In the genomic region with DNA sequence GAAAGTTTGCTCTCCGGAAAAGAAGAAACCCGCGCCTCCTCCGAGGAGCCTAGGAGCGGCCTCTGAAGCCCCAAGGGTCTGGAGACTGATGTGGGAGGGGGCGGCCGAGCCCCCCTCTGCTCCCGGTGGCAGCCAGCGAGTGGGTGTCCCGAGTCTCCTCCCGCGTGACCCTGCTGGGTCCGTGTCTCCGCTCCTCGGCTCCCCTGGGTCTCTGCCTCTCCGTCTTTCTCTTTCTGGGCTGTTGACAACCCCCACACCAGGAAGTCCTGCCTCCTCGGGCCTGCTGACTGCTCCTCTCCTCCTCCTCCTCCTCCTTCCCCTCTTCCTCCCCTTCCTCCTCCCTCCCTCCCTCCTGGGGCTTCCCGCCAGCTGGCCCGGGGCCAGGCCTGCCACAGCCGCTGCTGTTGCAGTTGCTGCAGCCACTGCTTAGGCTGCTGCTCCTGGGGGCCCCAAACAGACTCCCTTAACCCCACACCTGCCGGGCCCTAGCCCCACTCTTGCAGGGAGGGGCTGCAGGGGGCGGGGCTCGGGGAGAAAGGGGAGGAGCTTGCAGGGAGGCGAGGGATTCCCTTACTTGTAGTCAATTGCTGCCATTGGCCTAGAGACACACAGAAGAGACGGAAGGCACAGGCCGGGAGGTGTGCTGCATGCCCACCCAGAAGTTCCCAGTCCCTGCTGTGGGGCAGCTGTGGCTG, we compare ENCODE assay signal across 1 cellular context.
A peak's percentile ranks its signal among the peaks of the same experiment; 100 is the strongest.
TF ChIP-seq lines count a peak whose summit lies in the region.

A gene (minus strand): TSS at position 249 of the 695 bp plus-strand sequence. CDS start 1,176 bp downstream, outside the sequence.

TF ChIP-seq in K562, 482 proteins besides CTCF, POLR2A, EP300 and RAD21 (continued from another document and continues in another):
- TF ChIP-seq, protein P1, sequence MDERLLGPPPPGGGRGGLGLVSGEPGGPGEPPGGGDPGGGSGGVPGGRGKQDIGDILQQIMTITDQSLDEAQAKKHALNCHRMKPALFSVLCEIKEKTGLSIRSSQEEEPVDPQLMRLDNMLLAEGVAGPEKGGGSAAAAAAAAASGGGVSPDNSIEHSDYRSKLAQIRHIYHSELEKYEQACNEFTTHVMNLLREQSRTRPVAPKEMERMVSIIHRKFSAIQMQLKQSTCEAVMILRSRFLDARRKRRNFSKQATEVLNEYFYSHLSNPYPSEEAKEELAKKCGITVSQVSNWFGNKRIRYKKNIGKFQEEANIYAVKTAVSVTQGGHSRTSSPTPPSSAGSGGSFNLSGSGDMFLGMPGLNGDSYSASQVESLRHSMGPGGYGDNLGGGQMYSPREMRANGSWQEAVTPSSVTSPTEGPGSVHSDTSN (CRISPR knock-in tag; IDR thresholded peaks at IDR 0.05; ENCODE audit: low read depth): no peak
- TF ChIP-seq, protein P1 (tag; conservative IDR thresholded peaks at IDR 0.05; ENCODE audit: low read depth): peak; percentile 63
- TF ChIP-seq, protein P2, sequence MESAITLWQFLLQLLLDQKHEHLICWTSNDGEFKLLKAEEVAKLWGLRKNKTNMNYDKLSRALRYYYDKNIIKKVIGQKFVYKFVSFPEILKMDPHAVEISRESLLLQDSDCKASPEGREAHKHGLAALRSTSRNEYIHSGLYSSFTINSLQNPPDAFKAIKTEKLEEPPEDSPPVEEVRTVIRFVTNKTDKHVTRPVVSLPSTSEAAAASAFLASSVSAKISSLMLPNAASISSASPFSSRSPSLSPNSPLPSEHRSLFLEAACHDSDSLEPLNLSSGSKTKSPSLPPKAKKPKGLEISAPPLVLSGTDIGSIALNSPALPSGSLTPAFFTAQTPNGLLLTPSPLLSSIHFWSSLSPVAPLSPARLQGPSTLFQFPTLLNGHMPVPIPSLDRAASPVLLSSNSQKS (CRISPR knock-in tag; IDR thresholded peaks at IDR 0.05): no peak
- TF ChIP-seq FOSL1 (tag; conservative IDR thresholded peaks at IDR 0.05): no peak
- TF ChIP-seq, protein P3, sequence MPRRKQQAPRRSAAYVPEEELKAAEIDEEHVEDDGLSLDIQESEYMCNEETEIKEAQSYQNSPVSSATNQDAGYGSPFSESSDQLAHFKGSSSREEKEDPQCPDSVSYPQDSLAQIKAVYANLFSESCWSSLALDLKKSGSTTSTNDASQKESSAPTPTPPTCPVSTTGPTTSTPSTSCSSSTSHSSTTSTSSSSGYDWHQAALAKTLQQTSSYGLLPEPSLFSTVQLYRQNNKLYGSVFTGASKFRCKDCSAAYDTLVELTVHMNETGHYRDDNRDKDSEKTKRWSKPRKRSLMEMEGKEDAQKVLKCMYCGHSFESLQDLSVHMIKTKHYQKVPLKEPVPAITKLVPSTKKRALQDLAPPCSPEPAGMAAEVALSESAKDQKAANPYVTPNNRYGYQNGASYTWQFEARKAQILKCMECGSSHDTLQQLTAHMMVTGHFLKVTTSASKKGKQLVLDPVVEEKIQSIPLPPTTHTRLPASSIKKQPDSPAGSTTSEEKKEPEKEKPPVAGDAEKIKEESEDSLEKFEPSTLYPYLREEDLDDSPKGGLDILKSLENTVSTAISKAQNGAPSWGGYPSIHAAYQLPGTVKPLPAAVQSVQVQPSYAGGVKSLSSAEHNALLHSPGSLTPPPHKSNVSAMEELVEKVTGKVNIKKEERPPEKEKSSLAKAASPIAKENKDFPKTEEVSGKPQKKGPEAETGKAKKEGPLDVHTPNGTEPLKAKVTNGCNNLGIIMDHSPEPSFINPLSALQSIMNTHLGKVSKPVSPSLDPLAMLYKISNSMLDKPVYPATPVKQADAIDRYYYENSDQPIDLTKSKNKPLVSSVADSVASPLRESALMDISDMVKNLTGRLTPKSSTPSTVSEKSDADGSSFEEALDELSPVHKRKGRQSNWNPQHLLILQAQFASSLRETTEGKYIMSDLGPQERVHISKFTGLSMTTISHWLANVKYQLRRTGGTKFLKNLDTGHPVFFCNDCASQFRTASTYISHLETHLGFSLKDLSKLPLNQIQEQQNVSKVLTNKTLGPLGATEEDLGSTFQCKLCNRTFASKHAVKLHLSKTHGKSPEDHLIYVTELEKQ (CRISPR knock-in tag; IDR thresholded peaks at IDR 0.05): no peak
- TF ChIP-seq DMBX1 (CRISPR knock-in tag; IDR thresholded peaks at IDR 0.05; ENCODE audit: borderline replicate concordance): no peak
- TF ChIP-seq SNIP1 (IDR thresholded peaks at IDR 0.05; ENCODE audit: low read depth): no peak
- no peak for TF ChIP-seq ZZZ3 (IDR thresholded peaks at IDR 0.05)
- TF ChIP-seq BRD9 (IDR thresholded peaks at IDR 0.05; ENCODE audit: low read depth, partially characterized antibody): no peak
- peak; percentile 62 for TF ChIP-seq SMAD4 (CRISPR knock-in tag; conservative IDR thresholded peaks at IDR 0.05)
- TF ChIP-seq, protein P4, sequence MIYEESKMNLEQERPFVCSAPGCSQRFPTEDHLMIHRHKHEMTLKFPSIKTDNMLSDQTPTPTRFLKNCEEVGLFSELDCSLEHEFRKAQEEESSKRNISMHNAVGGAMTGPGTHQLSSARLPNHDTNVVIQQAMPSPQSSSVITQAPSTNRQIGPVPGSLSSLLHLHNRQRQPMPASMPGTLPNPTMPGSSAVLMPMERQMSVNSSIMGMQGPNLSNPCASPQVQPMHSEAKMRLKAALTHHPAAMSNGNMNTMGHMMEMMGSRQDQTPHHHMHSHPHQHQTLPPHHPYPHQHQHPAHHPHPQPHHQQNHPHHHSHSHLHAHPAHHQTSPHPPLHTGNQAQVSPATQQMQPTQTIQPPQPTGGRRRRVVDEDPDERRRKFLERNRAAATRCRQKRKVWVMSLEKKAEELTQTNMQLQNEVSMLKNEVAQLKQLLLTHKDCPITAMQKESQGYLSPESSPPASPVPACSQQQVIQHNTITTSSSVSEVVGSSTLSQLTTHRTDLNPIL (CRISPR knock-in tag; IDR thresholded peaks at IDR 0.05): no peak
- TF ChIP-seq PCBP2 (IDR thresholded peaks at IDR 0.05; ENCODE audit: low read depth, low read length, poor library complexity, severe bottlenecking): no peak
- no peak for TF ChIP-seq SMARCB1 (IDR thresholded peaks at IDR 0.05; ENCODE audit: insufficient read length, low read depth)
- TF ChIP-seq, protein P5, sequence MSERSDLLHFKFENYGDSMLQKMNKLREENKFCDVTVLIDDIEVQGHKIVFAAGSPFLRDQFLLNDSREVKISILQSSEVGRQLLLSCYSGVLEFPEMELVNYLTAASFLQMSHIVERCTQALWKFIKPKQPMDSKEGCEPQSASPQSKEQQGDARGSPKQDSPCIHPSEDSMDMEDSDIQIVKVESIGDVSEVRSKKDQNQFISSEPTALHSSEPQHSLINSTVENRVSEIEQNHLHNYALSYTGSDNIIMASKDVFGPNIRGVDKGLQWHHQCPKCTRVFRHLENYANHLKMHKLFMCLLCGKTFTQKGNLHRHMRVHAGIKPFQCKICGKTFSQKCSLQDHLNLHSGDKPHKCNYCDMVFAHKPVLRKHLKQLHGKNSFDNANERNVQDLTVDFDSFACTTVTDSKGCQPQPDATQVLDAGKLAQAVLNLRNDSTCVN (CRISPR knock-in tag; IDR thresholded peaks at IDR 0.05): no peak
- no peak for TF ChIP-seq KAT8 (IDR thresholded peaks at IDR 0.05; ENCODE audit: low read depth)
- peak; percentile 45 for TF ChIP-seq HNRNPK (IDR thresholded peaks at IDR 0.05; ENCODE audit: low read depth, low read length, poor library complexity, severe bottlenecking)
- TF ChIP-seq, protein P6, sequence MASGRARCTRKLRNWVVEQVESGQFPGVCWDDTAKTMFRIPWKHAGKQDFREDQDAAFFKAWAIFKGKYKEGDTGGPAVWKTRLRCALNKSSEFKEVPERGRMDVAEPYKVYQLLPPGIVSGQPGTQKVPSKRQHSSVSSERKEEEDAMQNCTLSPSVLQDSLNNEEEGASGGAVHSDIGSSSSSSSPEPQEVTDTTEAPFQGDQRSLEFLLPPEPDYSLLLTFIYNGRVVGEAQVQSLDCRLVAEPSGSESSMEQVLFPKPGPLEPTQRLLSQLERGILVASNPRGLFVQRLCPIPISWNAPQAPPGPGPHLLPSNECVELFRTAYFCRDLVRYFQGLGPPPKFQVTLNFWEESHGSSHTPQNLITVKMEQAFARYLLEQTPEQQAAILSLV (tag; IDR thresholded peaks at IDR 0.05): no peak
- TF ChIP-seq SNRNP70 (optimal IDR thresholded peaks at IDR 0.05; ENCODE audit: low read depth, low read length): no peak
- TF ChIP-seq, protein P7, sequence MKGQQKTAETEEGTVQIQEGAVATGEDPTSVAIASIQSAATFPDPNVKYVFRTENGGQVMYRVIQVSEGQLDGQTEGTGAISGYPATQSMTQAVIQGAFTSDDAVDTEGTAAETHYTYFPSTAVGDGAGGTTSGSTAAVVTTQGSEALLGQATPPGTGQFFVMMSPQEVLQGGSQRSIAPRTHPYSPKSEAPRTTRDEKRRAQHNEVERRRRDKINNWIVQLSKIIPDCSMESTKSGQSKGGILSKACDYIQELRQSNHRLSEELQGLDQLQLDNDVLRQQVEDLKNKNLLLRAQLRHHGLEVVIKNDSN (CRISPR knock-in tag; IDR thresholded peaks at IDR 0.05): no peak
- TF ChIP-seq MCM3 (IDR thresholded peaks at IDR 0.05): no peak
- no peak for TF ChIP-seq MCM7 (IDR thresholded peaks at IDR 0.05)
- TF ChIP-seq ETV5 (CRISPR knock-in tag; IDR thresholded peaks at IDR 0.05; ENCODE audit: low read depth): peak; percentile 62; the same call in 1 of the 2 replicates
- no peak for TF ChIP-seq RBM14 (IDR thresholded peaks at IDR 0.05; ENCODE audit: borderline replicate concordance, insufficient read depth, low read depth, low read length)
- TF ChIP-seq, protein P8, sequence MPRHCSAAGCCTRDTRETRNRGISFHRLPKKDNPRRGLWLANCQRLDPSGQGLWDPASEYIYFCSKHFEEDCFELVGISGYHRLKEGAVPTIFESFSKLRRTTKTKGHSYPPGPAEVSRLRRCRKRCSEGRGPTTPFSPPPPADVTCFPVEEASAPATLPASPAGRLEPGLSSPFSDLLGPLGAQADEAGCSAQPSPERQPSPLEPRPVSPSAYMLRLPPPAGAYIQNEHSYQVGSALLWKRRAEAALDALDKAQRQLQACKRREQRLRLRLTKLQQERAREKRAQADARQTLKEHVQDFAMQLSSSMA (CRISPR knock-in tag; IDR thresholded peaks at IDR 0.05): no peak
- peak; percentile 74 for TF ChIP-seq MYC (IDR thresholded peaks at IDR 0.05; ENCODE audit: low read depth, low read length)
- TF ChIP-seq MYC (CRISPR knock-in tag; IDR thresholded peaks at IDR 0.05; ENCODE audit: borderline replicate concordance, low read depth): no peak
- no peak for TF ChIP-seq ZNF184 (CRISPR knock-in tag; IDR thresholded peaks at IDR 0.05)
- no peak for TF ChIP-seq NR3C1 (CRISPR knock-in tag; IDR thresholded peaks at IDR 0.05)
- TF ChIP-seq MYNN (IDR thresholded peaks at IDR 0.05): peak; percentile 66; the same call in 1 of the 2 replicates
- no peak for TF ChIP-seq MYNN (CRISPR knock-in tag; IDR thresholded peaks at IDR 0.05)
- TF ChIP-seq, protein P9, sequence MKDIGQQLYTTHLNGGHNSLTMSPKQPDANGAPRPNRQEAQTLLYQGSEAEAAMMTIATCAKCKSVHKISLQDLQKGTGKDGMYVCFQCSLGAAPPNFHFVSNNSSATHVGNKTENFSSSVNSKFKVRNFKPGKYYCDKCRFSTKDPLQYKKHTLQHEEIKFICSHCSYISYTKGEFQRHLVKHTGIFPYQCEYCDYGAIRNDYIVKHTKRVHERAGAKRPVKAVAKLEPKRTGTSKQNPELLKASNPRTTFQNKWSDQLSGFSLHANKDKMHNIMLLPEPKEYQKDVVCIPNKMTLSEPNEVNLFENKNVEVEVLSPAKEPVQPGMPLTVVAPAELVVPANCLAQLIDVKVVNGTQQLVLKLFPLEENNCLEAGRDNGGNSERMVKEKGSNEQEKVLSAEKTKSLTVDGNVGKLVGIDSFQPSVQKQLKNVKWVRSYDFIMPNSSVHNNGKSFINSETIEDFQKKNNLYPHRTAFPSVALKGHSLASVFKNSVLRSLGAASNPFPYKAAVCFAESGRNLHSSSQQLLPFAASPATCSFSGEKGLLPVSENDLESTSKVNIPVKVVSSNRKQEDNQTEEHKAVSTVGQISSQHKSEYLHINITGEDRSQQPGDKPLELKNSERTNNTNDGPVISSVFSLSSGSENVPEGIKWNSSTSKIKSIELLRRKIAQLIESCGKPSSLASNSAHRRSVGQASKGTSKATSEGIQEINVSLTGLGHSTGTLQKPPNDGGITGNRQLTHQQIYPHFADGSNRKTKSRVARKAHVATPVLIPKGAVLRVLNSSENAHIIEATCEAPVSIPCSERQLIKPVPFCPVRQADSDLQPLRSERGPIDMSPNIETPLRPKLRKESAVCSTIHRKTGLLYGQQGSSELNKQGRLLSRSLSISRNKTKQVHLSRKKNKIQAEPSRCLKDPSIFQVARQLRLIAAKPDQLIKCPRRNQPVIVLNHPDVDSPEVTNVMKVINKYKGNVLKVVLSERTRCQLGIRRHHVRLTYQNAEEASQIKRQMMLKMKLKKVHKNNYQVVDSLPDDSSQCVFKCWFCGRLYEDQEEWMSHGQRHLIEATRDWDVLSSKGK (CRISPR knock-in tag; IDR thresholded peaks at IDR 0.05): no peak
- TF ChIP-seq SRSF1 (IDR thresholded peaks at IDR 0.05; ENCODE audit: low read depth, low read length): no peak
- no peak for TF ChIP-seq FOXA1 (IDR thresholded peaks at IDR 0.05; ENCODE audit: borderline replicate concordance)
- TF ChIP-seq, protein P10, sequence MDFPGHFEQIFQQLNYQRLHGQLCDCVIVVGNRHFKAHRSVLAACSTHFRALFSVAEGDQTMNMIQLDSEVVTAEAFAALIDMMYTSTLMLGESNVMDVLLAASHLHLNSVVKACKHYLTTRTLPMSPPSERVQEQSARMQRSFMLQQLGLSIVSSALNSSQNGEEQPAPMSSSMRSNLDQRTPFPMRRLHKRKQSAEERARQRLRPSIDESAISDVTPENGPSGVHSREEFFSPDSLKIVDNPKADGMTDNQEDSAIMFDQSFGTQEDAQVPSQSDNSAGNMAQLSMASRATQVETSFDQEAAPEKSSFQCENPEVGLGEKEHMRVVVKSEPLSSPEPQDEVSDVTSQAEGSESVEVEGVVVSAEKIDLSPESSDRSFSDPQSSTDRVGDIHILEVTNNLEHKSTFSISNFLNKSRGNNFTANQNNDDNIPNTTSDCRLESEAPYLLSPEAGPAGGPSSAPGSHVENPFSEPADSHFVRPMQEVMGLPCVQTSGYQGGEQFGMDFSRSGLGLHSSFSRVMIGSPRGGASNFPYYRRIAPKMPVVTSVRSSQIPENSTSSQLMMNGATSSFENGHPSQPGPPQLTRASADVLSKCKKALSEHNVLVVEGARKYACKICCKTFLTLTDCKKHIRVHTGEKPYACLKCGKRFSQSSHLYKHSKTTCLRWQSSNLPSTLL (IDR thresholded peaks at IDR 0.05): 0 out of 2 replicates have a peak, but pooled peaks have one; percentile 26
- peak; percentile 51; the same call in 1 of the 2 replicates for TF ChIP-seq TCF7 (IDR thresholded peaks at IDR 0.05; ENCODE audit: borderline replicate concordance)
- TF ChIP-seq ILK (tag; IDR thresholded peaks at IDR 0.05; ENCODE audit: borderline replicate concordance, low read depth): no peak
- TF ChIP-seq NRF1 (conservative IDR thresholded peaks at IDR 0.05 in 1 of 2, IDR thresholded peaks at IDR 0.05 in 1 of 2): peak; percentile 16 to 24; a peak in 1 of 4 replicates
- no peak for TF ChIP-seq XRCC4 (IDR thresholded peaks at IDR 0.05; ENCODE audit: extremely low read depth, insufficient read depth, insufficient read length)
